Comparison of ENCODE assay signal across 15 cellular contexts in the genomic region with DNA sequence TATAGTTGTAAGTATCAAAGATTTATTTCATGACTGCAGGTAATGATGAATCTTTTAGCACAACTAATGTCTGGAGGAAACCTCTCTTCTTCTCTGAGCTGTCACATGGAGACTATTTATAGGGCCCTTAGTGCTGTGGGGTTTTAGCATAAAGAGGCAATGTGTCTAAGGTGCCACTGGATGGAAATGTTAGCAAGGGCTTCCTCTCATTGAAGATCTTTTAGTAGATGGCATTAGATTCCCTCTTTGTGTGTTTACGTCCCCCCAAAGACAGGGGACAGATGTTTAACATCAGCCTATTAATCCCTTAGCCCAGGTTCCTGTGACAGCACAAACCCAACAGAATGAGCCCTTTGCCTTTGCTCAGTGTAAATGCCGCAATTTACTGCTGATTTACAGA.
DNase-seq lines count a peak whose midpoint lies in the region; TF ChIP-seq lines count a peak whose summit lies in the region.
"Had no signal": no experiment of that assay in that cellular context is flagged by ENCODE, and none has a peak within 500 bp of the region (broad histone marks: within the 10 kb centered on the region; RNA-seq: fewer than 3 reads in every experiment).

No MANE protein-coding gene starts in this region.

- TF ChIP-seq CTCF in stomach (IDR thresholded peaks at IDR 0.05), result no peak

- peak; percentile 20 for DNase-seq in NCI-H748 (lab: John Stamatoyannopoulos, UW; ENCODE audit: unreplicated experiment)
- DNase-seq in NCI-H748 treated with DMSO at 0.1 percent for 48 hours (lab: John Stamatoyannopoulos, UW), result no peak
- DNase-seq in NCI-H146 (lab: John Stamatoyannopoulos, UW), result peak; percentile 31
- peak; percentile 82 for DNase-seq in left kidney (ENCODE audit: low read depth, low spot score)
- DNase-seq in neuronal stem cell (ENCODE audit: low spot score), result no peak
- no peak for DNase-seq in stomach
- DNase-seq in globus pallidus (ENCODE audit: low spot score), result no peak
- DNase-seq: ACHN, GF-D8, NCI-H345, NCI-H524 treated with DMSO at 0.1 percent for 48 hours, OCI-M1, SHP77 had no signal

- H3K79me1 ChIP-seq in neuronal stem cell (ENCODE audit: low read depth, low read length), result no peaks in the 10 kb centered on the region

- H3K4me2 ChIP-seq in neuronal stem cell (ENCODE audit: insufficient read depth, low read length, poor library complexity, severe bottlenecking), result no peak overlapping the region

- H3K9me3 ChIP-seq in neuronal stem cell (replicated peaks in 1 of 2; ENCODE audit: control insufficient read depth in 2 of 2, insufficient read depth in 1 of 2, low read depth in 1 of 2, low read length in 2 of 2), result no peaks in the 10 kb centered on the region
- H3K9me3 ChIP-seq in stomach, result no peaks in the 10 kb centered on the region
- H3K9me3 ChIP-seq: HAP-1 had no signal

- H3K9ac ChIP-seq in neuronal stem cell (ENCODE audit: low read depth, low read length, poor library complexity), result peak overlapping the region; percentile 9

- H3K27me3 ChIP-seq in neuronal stem cell (ENCODE audit: control insufficient read depth in 3 of 3, insufficient read depth in 3 of 3, low read depth in 1 of 3, low read length in 3 of 3) (no peaks in the 10 kb centered on the region), stomach (peaks cover 0 to 15% (median 0%) of the 10 kb centered on the region in 3 donors)

- no peak overlapping the region for H3K23ac ChIP-seq in neuronal stem cell (ENCODE audit: low read depth, low read length, poor library complexity)

- H3K4me1 ChIP-seq in neuronal stem cell (ENCODE audit: control insufficient read depth in 2 of 2, insufficient read depth in 1 of 2, low read depth in 1 of 2, low read length in 2 of 2), result peaks cover 13 to 22% of the 10 kb centered on the region in 2 donors
- H3K4me1 ChIP-seq in stomach, result no peaks in the 10 kb centered on the region

- no peaks in the 10 kb centered on the region for H3K36me3 ChIP-seq in neuronal stem cell (replicated peaks in 1 of 2; ENCODE audit: control insufficient read depth in 2 of 2, insufficient read depth in 2 of 2, low read length in 2 of 2)
- H3K36me3 ChIP-seq in stomach, result no peaks in the 10 kb centered on the region
- H3K36me3 ChIP-seq: HAP-1 had no signal

- no peak overlapping the region for H4K8ac ChIP-seq in neuronal stem cell (ENCODE audit: low read depth, low read length)

- H2BK12ac ChIP-seq in neuronal stem cell (ENCODE audit: low read length), result no peak overlapping the region

- no peak overlapping the region for H3K14ac ChIP-seq in neuronal stem cell (ENCODE audit: low read length)

- no peak overlapping the region for H3K27ac ChIP-seq in neuronal stem cell (replicated peaks; ENCODE audit: low read length)
- no peak overlapping the region for H3K27ac ChIP-seq in stomach
- H3K27ac ChIP-seq: SK-N-MC had no signal

- no peak for TF ChIP-seq EP300 in stomach (IDR thresholded peaks at IDR 0.05)

- H2BK120ac ChIP-seq in neuronal stem cell (ENCODE audit: low read depth, low read length), result no peak overlapping the region

- no peak overlapping the region for H4K91ac ChIP-seq in neuronal stem cell (ENCODE audit: low read depth, low read length, poor library complexity)

- TF ChIP-seq POLR2A in stomach (IDR thresholded peaks at IDR 0.05), result no peak

- intact Hi-C loops in stomach (cut with DNase I; ENCODE audit: low total_unique reads), result no loop called here

- H3K4me3 ChIP-seq in neuronal stem cell (ENCODE audit: low read length in 2 of 2), result no peak overlapping the region
- no peak overlapping the region for H3K4me3 ChIP-seq in stomach
- H3K4me3 ChIP-seq: HAP-1, SK-N-MC had no signal

- no peak overlapping the region for H3K18ac ChIP-seq in neuronal stem cell (ENCODE audit: low read length)

- H2AFZ ChIP-seq in neuronal stem cell (ENCODE audit: low read length), result no peak overlapping the region

- no peak overlapping the region for H3K4ac ChIP-seq in neuronal stem cell (ENCODE audit: low read length)

- H2BK15ac ChIP-seq in neuronal stem cell (ENCODE audit: low read length), result no peak overlapping the region

- no peak overlapping the region for H2AK5ac ChIP-seq in neuronal stem cell (ENCODE audit: low read depth, low read length)

- WGBS in neuronal stem cell (ENCODE audit: extremely low coverage in 2 of 2, insufficient read length in 2 of 2, insufficient replicate concordance in 1 of 2), 2 donors, result no CpG with 5 or more reads among the region's 2 CpGs
- 73 to 87% (median 76%) methylated on average over 2 of the region's 2 CpGs for WGBS in stomach, 5 donors

- H2BK5ac ChIP-seq in neuronal stem cell (ENCODE audit: low read length), result no peak overlapping the region

Comparison
In these comparisons a context has a peak if more than half of its experiments do, and no peak if none do; other contexts are left out.
1. DNase-seq: peak in NCI-H748 (single experiment), NCI-H146 (single experiment) and left kidney (single experiment); none in NCI-H748 treated with DMSO at 0.1 percent for 48 hours (single experiment), neuronal stem cell (single experiment), stomach (single experiment) and globus pallidus (single experiment).